In genomic region chr12:130835436-130835835, GRCh38 we compare ENCODE assay signal across 19 cellular contexts.
"Had no signal": no experiment of that assay in that cellular context is flagged by ENCODE, and none has a peak within 500 bp of the region (broad histone marks: within the 10 kb centered on the region; RNA-seq: fewer than 3 reads in every experiment).

No MANE protein-coding gene starts in this region.

- H3K27me3 Mint-ChIP-seq: activated CD4-positive, alpha-beta T cell treated with anti-CD3 and anti-CD28 coated beads, Interleukin-2, amount 10 ng/mL, durations not matched to agents 7 days and 5 days; activated naive CD8-positive, alpha-beta T cell treated with anti-CD3 and anti-CD28 coated beads for 36 hours; naive B cell had no signal

- DNase-seq: activated CD4-positive, alpha-beta T cell treated with anti-CD3 and anti-CD28 coated beads, Interleukin-2, amount 10 ng/mL, durations not matched to agents 7 days and 5 days; activated CD8-positive, alpha-beta memory T cell treated with anti-CD3 and anti-CD28 coated beads, Interleukin-2, amount 50 U/mL, for 4 hours; activated naive CD4-positive, alpha-beta T cell; activated naive CD8-positive, alpha-beta T cell treated with anti-CD3 and anti-CD28 coated beads for 36 hours; activated T-cell treated with anti-CD3 and anti-CD28 coated beads, Interleukin-2, amount 50 U/mL, for 4 hours; cortex of kidney; foreskin fibroblast; kidney; lower lobe of right lung; naive B cell; stimulated activated CD4-positive, alpha-beta T cell treated with anti-CD3 and anti-CD28 coated beads, Interleukin-1b, Interleukin-23, amount 100 ng/mL, for 48 hours; transverse colon; uterus had no signal

- FAIRE-seq: endometrium, kidney had no signal

- H3K36me3 ChIP-seq: lower lobe of right lung, prostate gland, transverse colon, uterus had no signal

- H3K4me3 Mint-ChIP-seq: activated CD4-positive, alpha-beta T cell treated with anti-CD3 and anti-CD28 coated beads, Interleukin-2, amount 10 ng/mL, durations not matched to agents 7 days and 5 days; activated naive CD8-positive, alpha-beta T cell treated with anti-CD3 and anti-CD28 coated beads for 36 hours; activated T-cell treated with anti-CD3 and anti-CD28 coated beads, Interleukin-2, amount 50 U/mL, for 4 hours; stimulated activated effector memory CD8-positive, alpha-beta T cell treated with anti-CD3 and anti-CD28 coated beads, Interleukin-12 subunit alpha, Interleukin-12 subunit beta, amount 100 ng/mL, for 72 hours had no signal

- H3K4me1 ChIP-seq: prostate gland had no signal

- H3K27me3 ChIP-seq: transverse colon, uterus had no signal

- H3K4me3 ChIP-seq: lower lobe of right lung, prostate gland, skin epidermis, transverse colon, uterus had no signal

- H3K9me3 Mint-ChIP-seq: activated CD4-positive, alpha-beta T cell treated with anti-CD3 and anti-CD28 coated beads, Interleukin-2, amount 10 ng/mL, durations not matched to agents 7 days and 5 days; activated naive CD8-positive, alpha-beta T cell treated with anti-CD3 and anti-CD28 coated beads for 36 hours; activated T-cell treated with anti-CD3 and anti-CD28 coated beads, Interleukin-2, amount 50 U/mL, for 4 hours; activated T-helper 2 cell treated with anti-CD3 and anti-CD28 coated beads, Interferon-gamma antibody, Interleukin-2, Interleukin-4, amounts not matched to agents 10 μg/mL and 5 μg/mL and 100 μg/mL, durations not matched to agents 14 hours and 24 hours and 36 hours; naive B cell; stimulated activated effector memory CD8-positive, alpha-beta T cell treated with anti-CD3 and anti-CD28 coated beads, Interleukin-12 subunit alpha, Interleukin-12 subunit beta, amount 100 ng/mL, for 72 hours had no signal

- ATAC-seq: activated CD4-positive, CD25-positive, alpha-beta regulatory T cell treated with anti-CD3 and anti-CD28 coated beads, Interleukin-2, amount 50 U/mL, for 24 hours; activated T-cell treated with anti-CD3 and anti-CD28 coated beads, Interleukin-2, amount 50 U/mL, for 4 hours; lower lobe of right lung; stimulated activated effector memory CD8-positive, alpha-beta T cell treated with anti-CD3 and anti-CD28 coated beads, Interleukin-12 subunit alpha, Interleukin-12 subunit beta, amount 100 ng/mL, for 72 hours had no signal

- H3K27ac Mint-ChIP-seq: activated CD4-positive, alpha-beta T cell treated with anti-CD3 and anti-CD28 coated beads, Interleukin-2, amount 10 ng/mL, durations not matched to agents 7 days and 5 days; activated naive CD8-positive, alpha-beta T cell treated with anti-CD3 and anti-CD28 coated beads for 36 hours; activated T-helper 2 cell treated with anti-CD3 and anti-CD28 coated beads, Interferon-gamma antibody, Interleukin-2, Interleukin-4, amounts not matched to agents 10 μg/mL and 5 μg/mL and 100 μg/mL, durations not matched to agents 14 hours and 24 hours and 36 hours; naive B cell; stimulated activated effector memory CD8-positive, alpha-beta T cell treated with anti-CD3 and anti-CD28 coated beads, Interleukin-12 subunit alpha, Interleukin-12 subunit beta, amount 100 ng/mL, for 72 hours had no signal

- H3K9me3 ChIP-seq: lower lobe of right lung, prostate gland, transverse colon, uterus had no signal

- H3K36me3 Mint-ChIP-seq: naive B cell had no signal

- H3K27ac ChIP-seq: lower lobe of right lung, prostate gland, skin epidermis, transverse colon, uterus had no signal
